In genomic region chr19:10505583-10506229, GRCh38 we compare ENCODE assay signal across 8 cellular contexts. TPM values are rescaled to one million over a fixed set of nuclear protein-coding genes. Genes with fewer than 3 reads are reported as not detected.
DNase-seq lines count a peak whose midpoint lies in the region; ATAC-seq and TF ChIP-seq lines count a peak whose summit lies in the region.

No MANE protein-coding gene starts in this region.

- peak; percentile 37 for ATAC-seq in effector memory CD8-positive, alpha-beta T cell (replicated peaks)
- no peak for ATAC-seq in GM21381 (IDR thresholded peaks at IDR 0.05; ENCODE audit: unreplicated experiment)
- no peak for ATAC-seq in GM18498 (IDR thresholded peaks at IDR 0.05; ENCODE audit: unreplicated experiment)

- POLR2A ChIA-PET in activated CD4-positive, alpha-beta memory T cell treated with anti-CD3 and anti-CD28 coated beads for 36 hours (lab: Charles Lee), result interaction anchor here (0.6 kb wide), 1 partner anchor 21 kb away, joined by 3 read pairs; no protein-coding TSS in a partner anchor

- peak; percentile 49 for DNase-seq in NCI-H460 (ENCODE audit: extremely low read depth, low read depth)
- DNase-seq in activated CD4-positive, alpha-beta memory T cell treated with anti-CD3 and anti-CD28 coated beads for 36 hours, result peak; percentile 90
- peak; percentile 82 to 87 (median 86) for DNase-seq in effector memory CD8-positive, alpha-beta T cell
- peak; percentile 79 for DNase-seq in mucosa of gallbladder (ENCODE audit: low spot score)
- DNase-seq in stimulated activated CD8-positive, alpha-beta memory T cell treated with anti-CD3 and anti-CD28 coated beads, Interleukin-7, amount 100 ng/mL, for 1 hour (ENCODE audit: low read depth in 2 of 2), result peak; percentile 61 to 73

- peaks cover 5% of the 10 kb centered on the region for H3K36me3 Mint-ChIP-seq in activated CD4-positive, alpha-beta memory T cell treated with anti-CD3 and anti-CD28 coated beads for 36 hours
- H3K36me3 Mint-ChIP-seq in effector memory CD8-positive, alpha-beta T cell (ENCODE audit: insufficient read depth), result peaks cover 27% of the 10 kb centered on the region

- intact Hi-C loops in activated CD4-positive, alpha-beta memory T cell treated with anti-CD3 and anti-CD28 coated beads for 36 hours (cut with micrococcal nuclease), result loop anchor here (1.0 to 5.0 kb wide), 3 partner anchors 37 to 192 kb away; partner anchors contain the start of gene ATG4D

- peaks cover 24% of the 10 kb centered on the region for H3K4me1 Mint-ChIP-seq in activated CD4-positive, alpha-beta memory T cell treated with anti-CD3 and anti-CD28 coated beads for 36 hours (ENCODE audit: low read depth)
- H3K4me1 Mint-ChIP-seq in effector memory CD8-positive, alpha-beta T cell (ENCODE audit: low read depth in 2 of 2), result peaks cover 23 to 32% of the 10 kb centered on the region in 2 donors

- H3K27me3 Mint-ChIP-seq in activated CD4-positive, alpha-beta memory T cell treated with anti-CD3 and anti-CD28 coated beads for 36 hours, result no peaks in the 10 kb centered on the region
- H3K27me3 Mint-ChIP-seq in effector memory CD8-positive, alpha-beta T cell, result no peaks in the 10 kb centered on the region

- H3K4me3 Mint-ChIP-seq in activated CD4-positive, alpha-beta memory T cell treated with anti-CD3 and anti-CD28 coated beads for 36 hours, result no peak overlapping the region
- peak overlapping the region; percentile 10 to 32 for H3K4me3 Mint-ChIP-seq in effector memory CD8-positive, alpha-beta T cell

- H3K9me3 Mint-ChIP-seq in activated CD4-positive, alpha-beta memory T cell treated with anti-CD3 and anti-CD28 coated beads for 36 hours, result no peaks in the 10 kb centered on the region
- H3K9me3 Mint-ChIP-seq in effector memory CD8-positive, alpha-beta T cell, result no peaks in the 10 kb centered on the region

- H3K27ac Mint-ChIP-seq in activated CD4-positive, alpha-beta memory T cell treated with anti-CD3 and anti-CD28 coated beads for 36 hours, result peak overlapping the region; percentile 7
- H3K27ac Mint-ChIP-seq in effector memory CD8-positive, alpha-beta T cell, result peak overlapping the region in 1 of 2 donors; percentile 38

- TF ChIP-seq CTCF in GM12874 (IDR thresholded peaks at IDR 0.05; ENCODE audit: insufficient read depth, low read depth, low read length), result peak; percentile 87

- CTCF ChIA-PET in activated CD4-positive, alpha-beta memory T cell treated with anti-CD3 and anti-CD28 coated beads for 36 hours (lab: Charles Lee), result interaction anchor here (0.7 to 2.1 kb wide), 13 partner anchors 9 to 140 kb away, joined by 3 to 10 read pairs (median 6); partner anchors contain the start of genes CDC37 and S1PR5

RNA-seq across cellular contexts. Expression of gene KEAP1, which starts 2.5 kb away (rescaled TPM):
- 65.7 and 70.5 TPM in 2 replicates for total RNA-seq in NCI-H460 (2014; rRNA removed; shearing (Covaris generic))
- 73.4 and 73.9 TPM in 2 replicates for polyA plus RNA-seq in NCI-H460 (2014; cell fraction: nucleus; rRNA removed)
- 10 to 100 TPM; 68.0 to 71.0 TPM for total RNA-seq in activated CD4-positive, alpha-beta memory T cell treated with anti-CD3 and anti-CD28 coated beads for 36 hours
- total RNA-seq in mucosa of gallbladder, result 81.7 TPM

RNA-seq across cellular contexts. Expression of gene S1PR5, which starts 11.5 kb away (rescaled TPM):
- total RNA-seq in NCI-H460 (2014; rRNA removed; shearing (Covaris generic)), result 1.0 and 1.6 TPM in 2 replicates
- 5.0 and 7.0 TPM in 2 replicates for polyA plus RNA-seq in NCI-H460 (2014; cell fraction: nucleus; rRNA removed)
- under 1 TPM; 0.12 to 0.40 TPM for total RNA-seq in activated CD4-positive, alpha-beta memory T cell treated with anti-CD3 and anti-CD28 coated beads for 36 hours
- 0.20 TPM for total RNA-seq in mucosa of gallbladder

RNA-seq across cellular contexts. Expression of gene ATG4D, which starts 38.0 kb away (rescaled TPM):
- total RNA-seq in NCI-H460 (2014; rRNA removed; shearing (Covaris generic)), result 27.4 and 38.9 TPM in 2 replicates
- polyA plus RNA-seq in NCI-H460 (2014; cell fraction: nucleus; rRNA removed), result 38.6 and 79.2 TPM in 2 replicates
- total RNA-seq in activated CD4-positive, alpha-beta memory T cell treated with anti-CD3 and anti-CD28 coated beads for 36 hours, result 10 to 100 TPM; 23.8 to 26.7 TPM
- 29.5 TPM for total RNA-seq in mucosa of gallbladder
